In genomic region chr5:78647411-78647818, GRCh38 we compare ENCODE assay signal across 1 cellular context.
TF ChIP-seq lines count a peak whose summit lies in the region.

No MANE protein-coding gene starts in this region.

TF ChIP-seq in HCT116, 20 proteins besides CTCF, POLR2A, EP300 and RAD21 (continued from another document):
- no peak for TF ChIP-seq MAX (IDR thresholded peaks at IDR 0.05)
